In genomic region chr2:137928547-137929503, GRCh38 we compare ENCODE assay signal across 15 cellular contexts. TPM values are rescaled to one million over a fixed set of nuclear protein-coding genes. Genes with fewer than 3 reads are reported as not detected.
DNase-seq lines count a peak whose midpoint lies in the region; ATAC-seq, FAIRE-seq and TF ChIP-seq lines count a peak whose summit lies in the region.
"Had no signal": no experiment of that assay in that cellular context is flagged by ENCODE, and none has a peak within 500 bp of the region (broad histone marks: within the 10 kb centered on the region; RNA-seq: fewer than 3 reads in every experiment).

No MANE protein-coding gene starts in this region.

- H2AFZ ChIP-seq in mesenchymal stem cell (ENCODE audit: low read depth, low read length), result no peak overlapping the region

- no peaks in the 10 kb centered on the region for H3K9me3 Mint-ChIP-seq in chondrocyte (ENCODE audit: low read depth)

- peak overlapping the region; percentile 93 for H3K27ac ChIP-seq in mesenchymal stem cell (ENCODE audit: low read length, poor library complexity, severe bottlenecking)
- H3K27ac ChIP-seq in aorta (ENCODE audit: low read depth in 1 of 2, low read length in 2 of 2), result no peak overlapping the region
- H3K27ac ChIP-seq in left ventricle myocardium inferior (replicated peaks), result no peak overlapping the region
- H3K27ac ChIP-seq: heart right ventricle, sigmoid colon, upper lobe of right lung had no signal

- peak overlapping the region; percentile 76 for H3K27ac Mint-ChIP-seq in chondrocyte (ENCODE audit: unreplicated experiment)

- H3K27me3 ChIP-seq in mesenchymal stem cell (ENCODE audit: control insufficient read depth in 1 of 2, insufficient read depth in 1 of 2, low read length in 2 of 2) (no peaks in the 10 kb centered on the region), aorta (ENCODE audit: control insufficient read depth in 1 of 2, insufficient read depth in 2 of 2, low read length in 1 of 2) (no peaks in the 10 kb centered on the region), left ventricle myocardium inferior (ENCODE audit: low read depth) (no peaks in the 10 kb centered on the region)
- H3K27me3 ChIP-seq: heart right ventricle, sigmoid colon, upper lobe of right lung had no signal

- H2AK5ac ChIP-seq in mesenchymal stem cell (ENCODE audit: low read length, severe bottlenecking), result no peak overlapping the region

- no peaks in the 10 kb centered on the region for H3K36me3 Mint-ChIP-seq in chondrocyte (ENCODE audit: low read depth)

- DNase-seq in D721Med (ENCODE audit: insufficient read length, low spot score) (no peak), M059J (ENCODE audit: low read depth) (peak; percentile 83), chondrocyte (ENCODE audit: low spot score) (no peak), mesenchymal stem cell (peak; percentile 75), head of caudate nucleus (no peak), aorta (no peak), left ventricle myocardium inferior (no peak)
- DNase-seq: activated CD4-positive, alpha-beta T cell treated with anti-CD3 and anti-CD28 coated beads, Interleukin-2, amount 50 U/mL, for 1 hour; activated naive CD4-positive, alpha-beta T cell; cortex of kidney; heart right ventricle; NCI-H1105; sigmoid colon; upper lobe of right lung had no signal

- H2BK120ac ChIP-seq in mesenchymal stem cell (ENCODE audit: low read depth, low read length), result peak overlapping the region; percentile 6

- H3K9me3 ChIP-seq in mesenchymal stem cell (ENCODE audit: control insufficient read depth, low read length), result no peaks in the 10 kb centered on the region
- no peaks in the 10 kb centered on the region for H3K9me3 ChIP-seq in aorta (ENCODE audit: control insufficient read depth, low read length)
- H3K9me3 ChIP-seq in left ventricle myocardium inferior (replicated peaks), result no peaks in the 10 kb centered on the region
- H3K9me3 ChIP-seq: heart right ventricle, sigmoid colon, upper lobe of right lung had no signal

- 73% methylated on average over 3 of the region's 4 CpGs for WGBS in mesenchymal stem cell
- 56 to 64% methylated on average over 4 of the region's 4 CpGs for WGBS in aorta, 2 donors

- H3K4me1 ChIP-seq in mesenchymal stem cell (ENCODE audit: control insufficient read depth, insufficient read depth, low read depth, low read length) (peaks cover 1% of the 10 kb centered on the region), aorta (ENCODE audit: control insufficient read depth in 1 of 2, insufficient read depth in 2 of 2, low read length in 2 of 2) (no peaks in the 10 kb centered on the region), left ventricle myocardium inferior (no peaks in the 10 kb centered on the region)
- H3K4me1 ChIP-seq: sigmoid colon, upper lobe of right lung had no signal

- intact Hi-C loops in head of caudate nucleus (cut with DNase I), result no loop called here
- intact Hi-C loops in aorta (cut with DNase I), result no loop called here
- intact Hi-C loops in left ventricle myocardium inferior (cut with micrococcal nuclease), result no loop called here

- H3K14ac ChIP-seq in mesenchymal stem cell (ENCODE audit: low read length in 2 of 2), result no peak overlapping the region

- H3K4me3 Mint-ChIP-seq in chondrocyte (ENCODE audit: unreplicated experiment), result no peak overlapping the region

- H3K27me3 Mint-ChIP-seq in chondrocyte (ENCODE audit: low read depth), result no peaks in the 10 kb centered on the region

- H3K4me3 ChIP-seq in mesenchymal stem cell (ENCODE audit: insufficient read depth in 1 of 2, low read depth in 1 of 2, low read length in 2 of 2), result no peak overlapping the region
- no peak overlapping the region for H3K4me3 ChIP-seq in aorta (ENCODE audit: low read length in 2 of 2)
- no peak overlapping the region for H3K4me3 ChIP-seq in left ventricle myocardium inferior
- H3K4me3 ChIP-seq: heart right ventricle, sigmoid colon, upper lobe of right lung had no signal

- no peak overlapping the region for H3K4me2 ChIP-seq in mesenchymal stem cell (ENCODE audit: low read length, poor library complexity, severe bottlenecking)

- H3K4me1 Mint-ChIP-seq in chondrocyte (ENCODE audit: low read depth), result peaks cover 14% of the 10 kb centered on the region

- H3K79me1 ChIP-seq in mesenchymal stem cell (replicated peaks; ENCODE audit: low read length, poor library complexity, severe bottlenecking), result no peaks in the 10 kb centered on the region

- peak; percentile 29 for FAIRE-seq in D721Med (lab: Jason Lieb, UNC)

- H3K18ac ChIP-seq in mesenchymal stem cell (ENCODE audit: low read depth in 1 of 2, low read length in 2 of 2), result peak overlapping the region in 1 of 2 experiments; percentile 34

- H3K4ac ChIP-seq in mesenchymal stem cell (ENCODE audit: low read depth in 1 of 2, low read length in 2 of 2), result no peak overlapping the region

- no peak overlapping the region for H4K8ac ChIP-seq in mesenchymal stem cell (ENCODE audit: low read length)

- TF ChIP-seq CTCF in D721Med (IDR thresholded peaks at IDR 0.05; ENCODE audit: insufficient read depth, missing control alignments), result no peak
- TF ChIP-seq CTCF in chondrocyte (IDR thresholded peaks at IDR 0.05), result no peak
- no peak for TF ChIP-seq CTCF in left ventricle myocardium inferior (IDR thresholded peaks at IDR 0.05; ENCODE audit: borderline replicate concordance)

- no peak overlapping the region for H2BK15ac ChIP-seq in mesenchymal stem cell (ENCODE audit: low read depth, poor library complexity, severe bottlenecking)

- H2BK5ac ChIP-seq in mesenchymal stem cell (ENCODE audit: low read depth, low read length, poor library complexity, severe bottlenecking), result no peak overlapping the region

- ATAC-seq in aorta (ENCODE audit: low FRiP score) (no peak), HG03439 (IDR thresholded peaks at IDR 0.05; ENCODE audit: unreplicated experiment) (no peak)
- ATAC-seq: heart right ventricle, upper lobe of right lung had no signal

- no peak overlapping the region for H3K9ac ChIP-seq in mesenchymal stem cell (ENCODE audit: low read length)

- H4K91ac ChIP-seq in mesenchymal stem cell (ENCODE audit: low read length), result no peak overlapping the region

- H3K36me3 ChIP-seq in mesenchymal stem cell (ENCODE audit: control insufficient read depth in 1 of 2, insufficient read depth in 2 of 2, low read depth in 1 of 2, low read length in 2 of 2) (no peaks in the 10 kb centered on the region), aorta (ENCODE audit: control insufficient read depth in 1 of 2, insufficient read depth in 2 of 2, low read length in 1 of 2) (no peaks in the 10 kb centered on the region), left ventricle myocardium inferior (no peaks in the 10 kb centered on the region)
- H3K36me3 ChIP-seq: heart right ventricle, sigmoid colon, upper lobe of right lung had no signal

- H3K23ac ChIP-seq in mesenchymal stem cell (ENCODE audit: low read length in 2 of 2), result no peak overlapping the region

- no peak overlapping the region for H2BK12ac ChIP-seq in mesenchymal stem cell (ENCODE audit: low read length in 2 of 2)

RNA-seq across cellular contexts. Expression of gene HNMT, which starts 35.4 kb away (rescaled TPM):
- 9.7 and 9.8 TPM in 2 replicates for total RNA-seq in M059J (2014; rRNA removed; shearing (Covaris generic))
- 2.0 to 4.6 TPM (median 4.5 TPM) in 3 replicates for total RNA-seq in chondrocyte
- 69.7 TPM for polyA plus RNA-seq in mesenchymal stem cell (2013, experiment 1 of 2)
- 69.8 TPM for polyA plus RNA-seq in mesenchymal stem cell (2013, experiment 2 of 2)
- total RNA-seq in aorta, result 10 to 100 TPM; 35.8 to 82.8 TPM
- polyA plus RNA-seq in aorta, result 100 to 1,000 TPM in 1 of 2 donors, 10 to 100 TPM in 1; 65.5 to 102 TPM
- total RNA-seq in left ventricle myocardium inferior, result 11.7 TPM

Comparison
In these comparisons a context has a peak if more than half of its experiments do, and no peak if none do; other contexts are left out.
1. DNase-seq: peak in M059J (single experiment) and mesenchymal stem cell (single experiment); none in D721Med (single experiment), chondrocyte (single experiment), head of caudate nucleus (0 of 42), aorta (0 of 2) and left ventricle myocardium inferior (single experiment).